In genomic region chr14:96297999-96298398, GRCh38 we compare ENCODE assay signal across 36 cellular contexts. TPM values are rescaled to one million over a fixed set of nuclear protein-coding genes. Genes with fewer than 3 reads are reported as not detected.
"Had no signal": no experiment of that assay in that cellular context is flagged by ENCODE, and none has a peak within 500 bp of the region (broad histone marks: within the 10 kb centered on the region; RNA-seq: fewer than 3 reads in every experiment).

No MANE protein-coding gene starts in this region.

- H3K4me3 ChIP-seq: adrenal gland, body of pancreas, breast epithelium had no signal

- H3K36me3 ChIP-seq: breast epithelium had no signal

- DNase-seq: activated CD4-positive, alpha-beta memory T cell treated with anti-CD3 and anti-CD28 coated beads, Interleukin-2, amount 10 ng/mL, durations not matched to agents 7 days and 5 days; activated CD4-positive, alpha-beta T cell treated with anti-CD3 and anti-CD28 coated beads for 1 hour; activated CD4-positive, alpha-beta T cell treated with anti-CD3 and anti-CD28 coated beads for 36 hours; activated CD4-positive, alpha-beta T cell treated with anti-CD3 and anti-CD28 coated beads for 48 hours; activated CD4-positive, alpha-beta T cell treated with anti-CD3 and anti-CD28 coated beads, Interleukin-2, amount 10 ng/mL, durations not matched to agents 7 days and 5 days; activated CD4-positive, alpha-beta T cell treated with anti-CD3 and anti-CD28 coated beads, Interleukin-2, amount 50 U/mL, for 48 hours; activated CD4-positive, CD25-positive, alpha-beta regulatory T cell; activated CD8-positive, alpha-beta memory T cell treated with anti-CD3 and anti-CD28 coated beads for 24 hours; activated CD8-positive, alpha-beta memory T cell treated with anti-CD3 and anti-CD28 coated beads, Interleukin-2, amount 10 ng/mL, durations not matched to agents 7 days and 5 days; activated CD8-positive, alpha-beta memory T cell treated with anti-CD3 and anti-CD28 coated beads, Interleukin-2, amount 50 U/mL, for 48 hours; activated CD8-positive, alpha-beta T cell treated with anti-CD3 and anti-CD28 coated beads, Interleukin-2, amount 10 ng/mL, durations not matched to agents 7 days and 5 days; activated effector memory CD4-positive, alpha-beta T cell treated with Interleukin-2 at 50 U/mL for 16 hours; activated gamma-delta T cell; activated naive CD4-positive, alpha-beta T cell treated with anti-CD3 and anti-CD28 coated beads, Interleukin-2, amount 10 ng/mL, durations not matched to agents 7 days and 5 days; activated naive CD4-positive, alpha-beta T cell treated with Interleukin-2 at 50 U/mL for 16 hours; activated naive CD8-positive, alpha-beta T cell treated with anti-CD3 and anti-CD28 coated beads for 36 hours; activated T-cell treated with anti-CD3 and anti-CD28 coated beads, Interleukin-2, amount 50 U/mL, for 24 hours; activated T-cell treated with anti-CD3 and anti-CD28 coated beads, Interleukin-2, amount 50 U/mL, for 48 hours; adrenal gland; amniotic stem cell; aorta; body of pancreas; brain microvascular endothelial cell; central memory CD4-positive, alpha-beta T cell; T-helper 2 cell; T-helper 9 cell; WERI-Rb-1 had no signal

- H3K27me3 ChIP-seq: adrenal gland, body of pancreas, brain microvascular endothelial cell, breast epithelium had no signal

- ATAC-seq: activated CD4-positive, alpha-beta T cell treated with anti-CD3 and anti-CD28 coated beads for 36 hours; activated CD4-positive, CD25-positive, alpha-beta regulatory T cell treated with anti-CD3 and anti-CD28 coated beads, Interleukin-2, amount 50 U/mL, for 24 hours; activated CD8-positive, alpha-beta memory T cell treated with anti-CD3 and anti-CD28 coated beads, Interleukin-2, amount 10 ng/mL, durations not matched to agents 7 days and 5 days; activated CD8-positive, alpha-beta T cell treated with anti-CD3 and anti-CD28 coated beads, Interleukin-2, amount 10 ng/mL, durations not matched to agents 7 days and 5 days; body of pancreas; WTC11 had no signal

- H3K4me1 ChIP-seq: adrenal gland, body of pancreas, breast epithelium had no signal

- H3K9me3 ChIP-seq: adrenal gland, body of pancreas, breast epithelium had no signal

- H3K27ac ChIP-seq: adrenal gland, body of pancreas, brain microvascular endothelial cell, breast epithelium, WERI-Rb-1 had no signal

- FAIRE-seq: astrocyte, colon, TTC549 had no signal

RNA-seq across cellular contexts. Expression of gene BDKRB1, which starts 42.0 kb away (rescaled TPM):
- total RNA-seq: activated CD4-positive, alpha-beta memory T cell treated with anti-CD3 and anti-CD28 coated beads, Interleukin-2, amount 10 ng/mL, durations not matched to agents 7 days and 5 days; activated CD4-positive, alpha-beta T cell treated with anti-CD3 and anti-CD28 coated beads for 36 hours; activated CD4-positive, alpha-beta T cell treated with anti-CD3 and anti-CD28 coated beads, Interleukin-2, amount 10 ng/mL, durations not matched to agents 7 days and 5 days; activated CD8-positive, alpha-beta memory T cell treated with anti-CD3 and anti-CD28 coated beads, Interleukin-2, amount 10 ng/mL, durations not matched to agents 7 days and 5 days; activated CD8-positive, alpha-beta T cell treated with anti-CD3 and anti-CD28 coated beads, Interleukin-2, amount 10 ng/mL, durations not matched to agents 7 days and 5 days; activated naive CD8-positive, alpha-beta T cell treated with anti-CD3 and anti-CD28 coated beads for 36 hours; activated T-helper 2 cell treated with anti-CD3 and anti-CD28 coated beads, Interferon-gamma antibody, Interleukin-2, Interleukin-4, amounts not matched to agents 10 μg/mL and 5 μg/mL and 100 μg/mL, durations not matched to agents 14 hours and 24 hours and 36 hours; body of pancreas; cardiac septum; cerebellum had no signal
